ENCODE assay signal across 14 cellular contexts in the genomic region with DNA sequence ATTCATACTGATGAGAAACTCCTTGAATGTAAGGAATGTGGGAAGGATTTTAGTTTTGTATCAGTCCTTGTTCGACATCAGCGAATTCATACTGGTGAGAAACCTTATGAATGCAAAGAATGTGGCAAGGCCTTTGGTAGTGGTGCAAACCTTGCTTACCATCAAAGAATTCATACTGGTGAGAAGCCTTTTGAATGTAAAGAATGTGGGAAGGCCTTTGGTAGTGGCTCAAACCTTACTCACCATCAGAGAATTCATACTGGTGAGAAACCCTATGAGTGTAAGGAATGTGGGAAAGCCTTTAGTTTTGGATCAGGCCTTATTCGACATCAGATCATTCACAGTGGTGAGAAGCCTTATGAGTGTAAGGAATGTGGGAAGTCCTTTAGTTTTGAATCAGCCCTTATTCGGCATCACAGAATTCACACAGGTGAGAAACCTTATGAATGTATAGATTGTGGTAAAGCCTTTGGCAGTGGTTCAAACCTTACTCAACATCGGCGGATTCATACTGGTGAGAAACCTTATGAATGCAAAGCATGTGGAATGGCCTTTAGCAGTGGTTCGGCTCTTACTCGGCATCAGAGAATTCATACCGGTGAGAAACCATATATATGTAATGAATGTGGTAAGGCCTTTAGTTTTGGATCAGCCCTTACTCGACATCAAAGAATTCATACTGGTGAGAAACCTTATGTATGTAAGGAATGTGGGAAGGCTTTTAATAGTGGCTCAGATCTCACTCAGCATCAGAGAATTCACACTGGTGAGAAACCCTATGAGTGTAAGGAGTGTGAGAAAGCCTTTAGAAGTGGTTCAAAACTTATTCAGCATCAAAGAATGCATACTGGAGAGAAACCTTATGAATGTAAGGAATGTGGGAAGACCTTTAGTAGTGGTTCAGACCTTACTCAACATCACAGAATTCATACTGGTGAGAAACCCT. TPM values are rescaled to one million over a fixed set of nuclear protein-coding genes. Genes with fewer than 3 reads are reported as not detected.
A peak's percentile ranks its signal among the peaks of the same experiment; 100 is the strongest.
DNase-seq lines count a peak whose midpoint lies in the region; TF ChIP-seq lines count a peak whose summit lies in the region.
"Had no signal": no experiment of that assay in that cellular context is flagged by ENCODE, and none has a peak within 500 bp of the region (broad histone marks: within the 10 kb centered on the region; RNA-seq: fewer than 3 reads in every experiment).

No MANE protein-coding gene starts in this region.

- H3K79me1 ChIP-seq in mesenchymal stem cell (replicated peaks; ENCODE audit: low read length, poor library complexity, severe bottlenecking), result no peaks in the 10 kb centered on the region

- H2AFZ ChIP-seq in mesenchymal stem cell (ENCODE audit: low read depth, low read length), result no peak overlapping the region

- H3K36me3 ChIP-seq in mesenchymal stem cell (ENCODE audit: control insufficient read depth in 1 of 2, insufficient read depth in 2 of 2, low read depth in 1 of 2, low read length in 2 of 2), result peaks cover 16 to 53% of the 10 kb centered on the region in 2 experiments
- H3K36me3 ChIP-seq in ascending aorta, result peaks cover 68 to 75% of the 10 kb centered on the region in 2 donors

- peak; percentile 1 for DNase-seq in EL
- peak; percentile 2 for DNase-seq in amniotic epithelial cell (ENCODE audit: low read depth)
- peak; percentile 14 for DNase-seq in mesenchymal stem cell
- DNase-seq in DMS79 treated with DMSO at 0.1 percent for 48 hours (lab: John Stamatoyannopoulos, UW), result no peak
- no peak for DNase-seq in NCI-H1417 (lab: John Stamatoyannopoulos, UW)
- DNase-seq in ascending aorta (ENCODE audit: low spot score in 2 of 2), result no peak
- DNase-seq: activated CD8-positive, alpha-beta memory T cell treated with anti-CD3 and anti-CD28 coated beads, Interleukin-2, amount 10 ng/mL, durations not matched to agents 7 days and 5 days; activated effector memory CD4-positive, alpha-beta T cell treated with anti-CD3 and anti-CD28 coated beads, Interleukin-2, amount 50 U/mL, for 16 hours; left ventricle myocardium superior; NCI-H1930; NCI-H510A; thyroid gland had no signal

- no peak overlapping the region for H3K4ac ChIP-seq in mesenchymal stem cell (ENCODE audit: low read depth in 1 of 2, low read length in 2 of 2)

- no peak for TF ChIP-seq CTCF in ascending aorta (IDR thresholded peaks at IDR 0.05)

- no peak overlapping the region for H3K23ac ChIP-seq in mesenchymal stem cell (ENCODE audit: low read length in 2 of 2)

- no peak overlapping the region for H2BK5ac ChIP-seq in mesenchymal stem cell (ENCODE audit: low read depth, low read length, poor library complexity, severe bottlenecking)

- no peak overlapping the region for H3K14ac ChIP-seq in mesenchymal stem cell (ENCODE audit: low read length in 2 of 2)

- H2BK120ac ChIP-seq in mesenchymal stem cell (ENCODE audit: low read depth, low read length), result no peak overlapping the region

- H3K9ac ChIP-seq in mesenchymal stem cell (ENCODE audit: low read length), result no peak overlapping the region

- WGBS in mesenchymal stem cell, result 98% methylated on average over 10 of the region's 10 CpGs

- intact Hi-C loops in ascending aorta (cut with DNase I), result no loop called here

- H4K91ac ChIP-seq in mesenchymal stem cell (ENCODE audit: low read length), result no peak overlapping the region

- H2AK5ac ChIP-seq in mesenchymal stem cell (ENCODE audit: low read length, severe bottlenecking), result no peak overlapping the region

- H3K4me3 ChIP-seq in mesenchymal stem cell (ENCODE audit: insufficient read depth in 1 of 2, low read depth in 1 of 2, low read length in 2 of 2) (peak overlapping the region in 1 of 2 experiments; percentile 67), ascending aorta (no peak overlapping the region)
- H3K4me3 ChIP-seq: SJCRH30, skin epidermis, thyroid gland had no signal

- no peak overlapping the region for H2BK12ac ChIP-seq in mesenchymal stem cell (ENCODE audit: low read length in 2 of 2)

- no peak overlapping the region for H2BK15ac ChIP-seq in mesenchymal stem cell (ENCODE audit: low read depth, poor library complexity, severe bottlenecking)

- H3K9me3 ChIP-seq in mesenchymal stem cell (ENCODE audit: control insufficient read depth, low read length) (peaks cover 99% of the 10 kb centered on the region), ascending aorta (peaks cover 93 to 99% of the 10 kb centered on the region in 2 donors)

- no peak overlapping the region for H3K18ac ChIP-seq in mesenchymal stem cell (ENCODE audit: low read depth in 1 of 2, low read length in 2 of 2)

- H3K4me1 ChIP-seq in mesenchymal stem cell (ENCODE audit: control insufficient read depth, insufficient read depth, low read depth, low read length), result no peaks in the 10 kb centered on the region
- H3K4me1 ChIP-seq in ascending aorta, result no peaks in the 10 kb centered on the region
- H3K4me1 ChIP-seq: SJCRH30, thyroid gland had no signal

- H3K27ac ChIP-seq in mesenchymal stem cell (ENCODE audit: low read length, poor library complexity, severe bottlenecking) (no peak overlapping the region), ascending aorta (no peak overlapping the region)
- H3K27ac ChIP-seq: SJCRH30, skin epidermis, thyroid gland had no signal

- no peak overlapping the region for H4K8ac ChIP-seq in mesenchymal stem cell (ENCODE audit: low read length)

- H3K27me3 ChIP-seq in mesenchymal stem cell (ENCODE audit: control insufficient read depth in 1 of 2, insufficient read depth in 1 of 2, low read length in 2 of 2) (no peaks in the 10 kb centered on the region), ascending aorta (no peaks in the 10 kb centered on the region)
- H3K27me3 ChIP-seq: SJCRH30, thyroid gland had no signal

- H3K4me2 ChIP-seq in mesenchymal stem cell (ENCODE audit: low read length, poor library complexity, severe bottlenecking), result no peak overlapping the region

RNA-seq across cellular contexts. Expression of gene ZNF345, which starts 26.6 kb away (rescaled TPM):
- polyA plus RNA-seq in mesenchymal stem cell (2013, experiment 1 of 2), result 1.4 TPM
- polyA plus RNA-seq in mesenchymal stem cell (2013, experiment 2 of 2), result 1.3 TPM
- total RNA-seq in ascending aorta, result 8.0 TPM

RNA-seq across cellular contexts. Expression of gene ZNF829, which starts 38.8 kb away (rescaled TPM):
- 1.7 TPM for polyA plus RNA-seq in mesenchymal stem cell (2013, experiment 1 of 2)
- polyA plus RNA-seq in mesenchymal stem cell (2013, experiment 2 of 2), result 1.7 TPM
- total RNA-seq in ascending aorta, result 1.2 TPM

RNA-seq across cellular contexts. Expression of gene ZNF568, which starts 38.9 kb away (rescaled TPM):
- polyA plus RNA-seq in mesenchymal stem cell (2013, experiment 1 of 2), result 3.4 TPM
- 3.7 TPM for polyA plus RNA-seq in mesenchymal stem cell (2013, experiment 2 of 2)
- total RNA-seq in ascending aorta, result 2.4 TPM

RNA-seq across cellular contexts. Expression of gene ZNF790, which starts 39.1 kb away (rescaled TPM):
- polyA plus RNA-seq in mesenchymal stem cell (2013, experiment 1 of 2), result 2.4 TPM
- polyA plus RNA-seq in mesenchymal stem cell (2013, experiment 2 of 2), result 2.3 TPM
- 17.0 TPM for total RNA-seq in ascending aorta

Comparison
In these comparisons a context has a peak if more than half of its experiments do, and no peak if none do; other contexts are left out.
1. DNase-seq: peak in EL (single experiment), amniotic epithelial cell (single experiment) and mesenchymal stem cell (single experiment); none in DMS79 treated with DMSO at 0.1 percent for 48 hours (single experiment), NCI-H1417 (0 of 3) and ascending aorta (0 of 2).